23 cellular contexts compared by ENCODE assay signal in genomic region chr7:158422551-158423189, GRCh38.
DNase-seq lines count a peak whose midpoint lies in the region; ATAC-seq, FAIRE-seq and TF ChIP-seq lines count a peak whose summit lies in the region.
"Had no signal": no experiment of that assay in that cellular context is flagged by ENCODE, and none has a peak within 500 bp of the region (broad histone marks: within the 10 kb centered on the region; RNA-seq: fewer than 3 reads in every experiment).

No MANE protein-coding gene starts in this region.

- peak overlapping the region; percentile 26 for H3K18ac ChIP-seq in H9 (ENCODE audit: insufficient read length, low read depth, low read length)
- H3K18ac ChIP-seq in mesendoderm (ENCODE audit: low read length): no peak overlapping the region

- H4K91ac ChIP-seq in H9 (ENCODE audit: insufficient read length, low read depth, low read length): no peak overlapping the region

- H3K79me2 ChIP-seq in H9 (ENCODE audit: insufficient read depth, low read length): no peaks in the 10 kb centered on the region
- H3K79me2 ChIP-seq in K562 (ENCODE audit: control insufficient read depth, insufficient read depth, low read length): no peaks in the 10 kb centered on the region
- no peaks in the 10 kb centered on the region for H3K79me2 ChIP-seq in mesendoderm (ENCODE audit: control insufficient read depth, insufficient read depth, low read length)

- H3K4ac ChIP-seq in H9 (ENCODE audit: low read depth, low read length) (no peak overlapping the region), mesendoderm (ENCODE audit: low read depth, low read length) (no peak overlapping the region)

- TF ChIP-seq EP300 in K562 (IDR thresholded peaks at IDR 0.05; ENCODE audit: low read length): no peak

- H2BK120ac ChIP-seq in H9 (ENCODE audit: low read depth, low read length, poor library complexity, severe bottlenecking) (no peak overlapping the region), mesendoderm (ENCODE audit: low read depth, low read length) (no peak overlapping the region)

- H4K5ac ChIP-seq in H9 (ENCODE audit: insufficient read length, low read depth, low read length): no peak overlapping the region
- no peak overlapping the region for H4K5ac ChIP-seq in mesendoderm (ENCODE audit: low read length)

- no peaks in the 10 kb centered on the region for H3K27me3 ChIP-seq in H9 (ENCODE audit: insufficient read depth, low read length)
- H3K27me3 ChIP-seq in K562 (ENCODE audit: control insufficient read depth in 2 of 2, insufficient read depth in 2 of 2, low read length in 2 of 2): peaks cover 34 to 53% of the 10 kb centered on the region in 2 experiments
- H3K27me3 ChIP-seq in mesendoderm (ENCODE audit: insufficient read depth, low read length, poor library complexity): no peaks in the 10 kb centered on the region

- no peak overlapping the region for H3K14ac ChIP-seq in H9 (ENCODE audit: insufficient read depth, low read length)

- H2BK20ac ChIP-seq in H9 (ENCODE audit: low read depth, low read length, poor library complexity, severe bottlenecking): no peak overlapping the region

- H3K4me3 Mint-ChIP-seq in H9: no peak overlapping the region
- no peak overlapping the region for H3K4me3 Mint-ChIP-seq in natural killer cell treated with Interleukin-12 subunit alpha and Interleukin-12 subunit beta and Interleukin-15 and Interleukin-18, amount 100 ng/mL, for 72 hours
- H3K4me3 Mint-ChIP-seq: CD8-positive, alpha-beta memory T cell; GM23338; HFFc6 had no signal

- H2AK5ac ChIP-seq in H9 (ENCODE audit: insufficient read length, low read length): no peak overlapping the region
- H2AK5ac ChIP-seq in mesendoderm (ENCODE audit: low read length): no peak overlapping the region

- no peak for TF ChIP-seq RAD21 in K562 (CRISPR knock-in tag; conservative IDR thresholded peaks at IDR 0.05 in 1 of 2, IDR thresholded peaks at IDR 0.05 in 1 of 2)

- POLR2A ChIA-PET in K562 (lab: Yijun Ruan, JAX): interaction anchor here (2.1 kb wide), 1 partner anchor 12 kb away, joined by 6 read pairs; no protein-coding TSS in a partner anchor

- H4K20me1 ChIP-seq in H9 (ENCODE audit: control insufficient read depth, insufficient read depth, insufficient read length) (no peaks in the 10 kb centered on the region), K562 (replicated peaks; ENCODE audit: control insufficient read depth, insufficient read depth, low read length) (peaks cover 19% of the 10 kb centered on the region)

- no peak overlapping the region for H3K56ac ChIP-seq in H9 (ENCODE audit: insufficient read length, low read depth, low read length)
- no peak overlapping the region for H3K56ac ChIP-seq in mesendoderm (ENCODE audit: low read length)

- no peak overlapping the region for H2BK12ac ChIP-seq in H9 (ENCODE audit: insufficient read length, low read depth, low read length)

- peaks cover 14% of the 10 kb centered on the region for H3K9me3 ChIP-seq in H9 (ENCODE audit: control insufficient read depth, low read depth, low read length)
- H3K9me3 ChIP-seq in K562 (replicated peaks; ENCODE audit: control insufficient read depth, insufficient read depth, low read depth, low read length): no peaks in the 10 kb centered on the region; the same call in 1 of the 2 replicates
- H3K9me3 ChIP-seq: HAP-1 had no signal

- H2BK5ac ChIP-seq in H9 (ENCODE audit: insufficient read length, low read length) (no peak overlapping the region), mesendoderm (ENCODE audit: low read length) (no peak overlapping the region)

- H2AFZ ChIP-seq in H9 (ENCODE audit: low read length) (no peak overlapping the region), K562 (ENCODE audit: low read depth, low read length) (no peak overlapping the region)
- H2AFZ ChIP-seq: GM23338 had no signal

- no peaks in the 10 kb centered on the region for H3K36me3 ChIP-seq in K562 (ENCODE audit: control insufficient read depth, insufficient read depth, low read length)
- no peaks in the 10 kb centered on the region for H3K36me3 ChIP-seq in mesendoderm (ENCODE audit: control insufficient read depth, insufficient read depth, low read length)
- H3K36me3 ChIP-seq: HAP-1 had no signal

- H3K27ac ChIP-seq in H9 (ENCODE audit: insufficient read length, low read depth, low read length) (no peak overlapping the region), K562 (ENCODE audit: extremely low read depth, low read depth, low read length) (no peak overlapping the region), mesendoderm (ENCODE audit: low read depth, low read length) (no peak overlapping the region), temporal lobe (ENCODE audit: low read depth, low read length) (peak overlapping the region; percentile 17)

- no peak for TF ChIP-seq POLR2A in K562 (conservative IDR thresholded peaks at IDR 0.05)

- H4K8ac ChIP-seq in H9 (replicated peaks; ENCODE audit: insufficient read length, low read depth, low read length): no peak overlapping the region
- no peak overlapping the region for H4K8ac ChIP-seq in mesendoderm (ENCODE audit: low read depth, low read length)

- H3K4me3 ChIP-seq in K562 (no peak overlapping the region), mesendoderm (ENCODE audit: low read length) (no peak overlapping the region)
- H3K4me3 ChIP-seq: GM23338, HAP-1 had no signal

- no CpG with 5 or more reads among the region's 21 CpGs for WGBS in H9 (ENCODE audit: extremely low coverage, insufficient read length, low lambda C conversion rate)
- WGBS in K562 (ENCODE audit: insufficient coverage, low coverage, missing lambda C conversion rate): under 1% methylated on average over 21 of the region's 21 CpGs
- WGBS in mesendoderm (ENCODE audit: extremely low coverage, insufficient coverage, low lambda C conversion rate): no CpG with 5 or more reads among the region's 21 CpGs

- H3K27me3 Mint-ChIP-seq in H9 (ENCODE audit: low read depth): peaks cover 4% of the 10 kb centered on the region; the same call in 1 of the 2 replicates
- peaks cover 2 to 7% of the 10 kb centered on the region in 2 donors for H3K27me3 Mint-ChIP-seq in natural killer cell treated with Interleukin-12 subunit alpha and Interleukin-12 subunit beta and Interleukin-15 and Interleukin-18, amount 100 ng/mL, for 72 hours

- no peaks in the 10 kb centered on the region for H3K9me1 ChIP-seq in K562 (ENCODE audit: control insufficient read depth, insufficient read depth, low read length)

- H3T11ph ChIP-seq in H9 (ENCODE audit: low read length): no peak overlapping the region

- intact Hi-C loops in K562 (cut with micrococcal nuclease): no loop called here

- H3K4me1 ChIP-seq in H9 (ENCODE audit: insufficient read depth, low read length) (no peaks in the 10 kb centered on the region), K562 (replicated peaks in 1 of 2; ENCODE audit: control insufficient read depth in 2 of 2, insufficient read depth in 2 of 2, low read length in 2 of 2) (peaks cover 6 to 8% of the 10 kb centered on the region in 2 experiments; a peak in 4 of 5 replicates), mesendoderm (ENCODE audit: control insufficient read depth, low read depth, low read length) (no peaks in the 10 kb centered on the region)
- H3K4me1 ChIP-seq: HAP-1 had no signal

- TF ChIP-seq CTCF in H9 (conservative IDR thresholded peaks at IDR 0.05): no peak
- TF ChIP-seq CTCF in K562 (IDR thresholded peaks at IDR 0.05 in 2 of 3, conservative IDR thresholded peaks at IDR 0.05 in 1 of 3; ENCODE audit: insufficient read depth in 2 of 3, low read depth in 1 of 3, low read length in 3 of 3): no peak

- peaks cover 0 to 22% (median 0%) of the 10 kb centered on the region in 3 experiments; a peak in 4 of 7 replicates for H3K36me3 Mint-ChIP-seq in H9 (ENCODE audit: insufficient read depth in 1 of 3, low read depth in 3 of 3)
- peaks cover 6% of the 10 kb centered on the region for H3K36me3 Mint-ChIP-seq in natural killer cell treated with Interleukin-12 subunit alpha and Interleukin-12 subunit beta and Interleukin-15 and Interleukin-18, amount 100 ng/mL, for 72 hours
- H3K36me3 Mint-ChIP-seq: CD14-positive monocyte; CD8-positive, alpha-beta memory T cell had no signal

- no TSS peak for BruUV-seq in K562 (replicated peaks; lab: Mats Ljungman, UMichigan)

- DNase-seq in H9 (no peak), K562 (ENCODE audit: extremely low read depth in 1 of 4, low spot score in 3 of 4) (peak; percentile 58 to 82 (median 68)), mesendoderm (peak; percentile 63), dedifferentiated amniotic fluid mesenchymal stem cell (ENCODE audit: extremely low spot score) (no peak)
- no peak for DNase-seq in natural killer cell treated with Interleukin-12 subunit alpha and Interleukin-12 subunit beta and Interleukin-15 and Interleukin-18, amount 100 ng/mL, for 72 hours (ENCODE audit: low spot score)
- no peak for DNase-seq in activated naive CD4-positive, alpha-beta T cell treated with Interleukin-2 at 50 U/mL for 16 hours
- DNase-seq: Calu3; CD8-positive, alpha-beta memory T cell; DND-41; HFFc6; KBM-7; MM.1S; NCI-H2029; NCI-H446; NCI-H524 treated with DMSO at 0.1 percent for 48 hours; RPMI8226; SHP77 had no signal

- 0 out of 2 replicates have a peak overlapping the region, but pooled peaks have one; percentile 18 for H2BK15ac ChIP-seq in H9 (ENCODE audit: low read depth, low read length)
- H2BK15ac ChIP-seq in mesendoderm (replicated peaks; ENCODE audit: low read depth): no peak overlapping the region

- H3K4me2 ChIP-seq in H9 (ENCODE audit: insufficient read depth, insufficient read length, low read length) (no peak overlapping the region), K562 (ENCODE audit: insufficient read depth, low read length) (peak overlapping the region; percentile 48), mesendoderm (ENCODE audit: low read length) (no peak overlapping the region)
- H3K4me2 ChIP-seq: GM23338 had no signal

- H3K9ac ChIP-seq in H9 (ENCODE audit: extremely low read depth, insufficient read length, low read length) (no peak overlapping the region), K562 (ENCODE audit: insufficient read depth in 1 of 2, low read depth in 2 of 2, low read length in 2 of 2) (peak overlapping the region in 1 of 2 experiments; percentile 59; a peak in 1 of 4 replicates), mesendoderm (ENCODE audit: low read length) (no peak overlapping the region)

- in situ Hi-C loops in K562 (cut with MboI): no loop called here

- H3K27ac Mint-ChIP-seq in H9: no peak overlapping the region
- no peak overlapping the region for H3K27ac Mint-ChIP-seq in natural killer cell treated with Interleukin-12 subunit alpha and Interleukin-12 subunit beta and Interleukin-15 and Interleukin-18, amount 100 ng/mL, for 72 hours
- H3K27ac Mint-ChIP-seq: CD8-positive, alpha-beta memory T cell; GM23338; HFFc6 had no signal

- peaks cover 14 to 19% of the 10 kb centered on the region in 2 experiments for H3K9me3 Mint-ChIP-seq in H9
- H3K9me3 Mint-ChIP-seq in natural killer cell treated with Interleukin-12 subunit alpha and Interleukin-12 subunit beta and Interleukin-15 and Interleukin-18, amount 100 ng/mL, for 72 hours: peaks cover 7% of the 10 kb centered on the region
- H3K9me3 Mint-ChIP-seq: CD8-positive, alpha-beta memory T cell had no signal

- peak; percentile 44 for FAIRE-seq in K562 (lab: Jason Lieb, UNC)
- FAIRE-seq: GM12892, HepG2 had no signal

- no peak overlapping the region for H3K23ac ChIP-seq in H9 (ENCODE audit: insufficient read length, low read depth, low read length)
- H3K23ac ChIP-seq in mesendoderm (ENCODE audit: low read length): no peak overlapping the region

- no peaks in the 10 kb centered on the region for H3K79me1 ChIP-seq in H9 (ENCODE audit: insufficient read depth, low read depth, low read length, poor library complexity, severe bottlenecking)
- H3K79me1 ChIP-seq in mesendoderm (ENCODE audit: low read length): no peaks in the 10 kb centered on the region

- H3K23me2 ChIP-seq in H9 (ENCODE audit: insufficient read length, low read depth, low read length, poor library complexity, severe bottlenecking): no peaks in the 10 kb centered on the region

- peaks cover 0 to 4% of the 10 kb centered on the region in 2 experiments; a peak in 1 of 4 replicates for H3K4me1 Mint-ChIP-seq in H9
- no peaks in the 10 kb centered on the region for H3K4me1 Mint-ChIP-seq in natural killer cell treated with Interleukin-12 subunit alpha and Interleukin-12 subunit beta and Interleukin-15 and Interleukin-18, amount 100 ng/mL, for 72 hours (ENCODE audit: low read depth in 2 of 2)
- H3K4me1 Mint-ChIP-seq: CD8-positive, alpha-beta memory T cell; GM23338 had no signal

- peak; percentile 93 for ATAC-seq in K562
- no peak for ATAC-seq in natural killer cell treated with Interleukin-12 subunit alpha and Interleukin-12 subunit beta and Interleukin-15 and Interleukin-18, amount 100 ng/mL, for 72 hours
- ATAC-seq: GM23338, HepG2 had no signal

- CTCF ChIA-PET in K562 (lab: Yijun Ruan, JAX; ENCODE audit: low intra/inter-chr PET ratio): no interaction called here

Comparison
In these comparisons a context has a peak if more than half of its experiments do, and no peak if none do; other contexts are left out.
1. DNase-seq: peak in K562 (4 of 4) and mesendoderm (single experiment); none in H9 (single experiment), natural killer cell treated with Interleukin-12 subunit alpha and Interleukin-12 subunit beta and Interleukin-15 and Interleukin-18, amount 100 ng/mL, for 72 hours (single experiment), dedifferentiated amniotic fluid mesenchymal stem cell (single experiment) and activated naive CD4-positive, alpha-beta T cell treated with Interleukin-2 at 50 U/mL for 16 hours (single experiment).